ENCODE assay signal across 8 cellular contexts in genomic region chr5:151252762-151253603, GRCh38. TPM values are rescaled to one million over a fixed set of nuclear protein-coding genes. Genes with fewer than 3 reads are reported as not detected.
DNase-seq lines count a peak whose midpoint lies in the region; ATAC-seq and TF ChIP-seq lines count a peak whose summit lies in the region.

GM2A (plus strand) TSS chr5:151253185; CDS start chr5:151253217, 32 bp downstream.

- peak; percentile 79 for ATAC-seq in GM21717 (IDR thresholded peaks at IDR 0.05; ENCODE audit: unreplicated experiment)

- TF ChIP-seq CTCF in epithelial cell of proximal tubule (conservative IDR thresholded peaks at IDR 0.05; ENCODE audit: low read depth, low read length): no peak

- in situ Hi-C loops in KBM-7 (cut with MboI; ENCODE audit: low pct_unique_long_range_greater_than_20kb, low sequenced_read_pairs): no loop called here

- H3K36me3 Mint-ChIP-seq in activated T-cell treated with anti-CD3 and anti-CD28 coated beads, Interleukin-2, amount 50 U/mL, for 24 hours (ENCODE audit: low read depth): peaks cover 2% of the 10 kb centered on the region

- H3K4me3 Mint-ChIP-seq in activated T-cell treated with anti-CD3 and anti-CD28 coated beads, Interleukin-2, amount 50 U/mL, for 24 hours: peak within 1 kb of the TSS; percentile 89

- DNase-seq in DMS153 treated with DMSO at 0.1 percent for 48 hours (lab: John Stamatoyannopoulos, UW; ENCODE audit: unreplicated experiment): peak; percentile 79
- peak; percentile 100 for DNase-seq in KBM-7
- peak; percentile 96 for DNase-seq in activated T-cell treated with anti-CD3 and anti-CD28 coated beads, Interleukin-2, amount 50 U/mL, for 24 hours
- peak; percentile 90 for DNase-seq in epithelial cell of proximal tubule (ENCODE audit: low read depth)
- DNase-seq in mucosa of gallbladder (ENCODE audit: low spot score): peak; percentile 99
- DNase-seq in stimulated activated CD8-positive, alpha-beta memory T cell treated with anti-CD3 and anti-CD28 coated beads, Interleukin-4, amount 100 ng/mL, for 4 hours (ENCODE audit: low read depth in 2 of 2, low spot score in 1 of 2): peak; percentile 89 to 97

- H3K4me1 Mint-ChIP-seq in activated T-cell treated with anti-CD3 and anti-CD28 coated beads, Interleukin-2, amount 50 U/mL, for 24 hours (ENCODE audit: low read depth): peaks cover 49% of the 10 kb centered on the region

- no peaks in the 10 kb centered on the region for H3K27me3 Mint-ChIP-seq in activated T-cell treated with anti-CD3 and anti-CD28 coated beads, Interleukin-2, amount 50 U/mL, for 24 hours

- H3K9me3 Mint-ChIP-seq in activated T-cell treated with anti-CD3 and anti-CD28 coated beads, Interleukin-2, amount 50 U/mL, for 24 hours: no peaks in the 10 kb centered on the region

- peak within 1 kb of the TSS; percentile 77 for H3K4me3 ChIP-seq in epithelial cell of proximal tubule (ENCODE audit: low read depth, low read length)

- H3K27ac Mint-ChIP-seq in activated T-cell treated with anti-CD3 and anti-CD28 coated beads, Interleukin-2, amount 50 U/mL, for 24 hours: peak within 1 kb of the TSS; percentile 94

TF ChIP-seq in PFSK-1, 5 proteins besides CTCF, POLR2A, EP300 and RAD21:
- no peak for TF ChIP-seq REST (IDR thresholded peaks at IDR 0.05; ENCODE audit: insufficient read depth in 1 of 2, low read depth in 2 of 2, low read length in 2 of 2)
- 0 out of 2 replicates have a peak, but pooled peaks have one; percentile 45 for TF ChIP-seq SIN3A (IDR thresholded peaks at IDR 0.05; ENCODE audit: borderline replicate concordance, insufficient read depth, low read length)
- peak; percentile 55 for TF ChIP-seq POLR2AphosphoS5 (IDR thresholded peaks at IDR 0.05; ENCODE audit: low read depth, low read length)
- TF ChIP-seq FOXP2 (optimal IDR thresholded peaks at IDR 0.05; ENCODE audit: borderline replicate concordance, extremely low read depth, extremely low read length, insufficient read depth): peak; percentile 48
- no peak for TF ChIP-seq TAF1 (IDR thresholded peaks at IDR 0.05; ENCODE audit: borderline replicate concordance, insufficient read depth, low read length)

RNA-seq across cellular contexts. Expression of gene GM2A, which starts in this region (rescaled TPM):
- polyA plus RNA-seq in PFSK-1 (2012; ENCODE audit: insufficient read length, low read depth): 5.2 TPM
- total RNA-seq in epithelial cell of proximal tubule: 16.1 and 18.0 TPM in 2 replicates
- 38.1 TPM for total RNA-seq in mucosa of gallbladder

Comparison
In these comparisons a context has a peak if more than half of its experiments do, and no peak if none do; other contexts are left out.
1. Peak in every context shown above with its lines: DNase-seq, ATAC-seq and H3K4me3 ChIP-seq.